ENCODE assay signal across 14 cellular contexts in genomic region chr1:245558069-245558468, GRCh38.
DNase-seq lines count a peak whose midpoint lies in the region; ATAC-seq and TF ChIP-seq lines count a peak whose summit lies in the region.
"Had no signal": no experiment of that assay in that cellular context is flagged by ENCODE, and none has a peak within 500 bp of the region (broad histone marks: within the 10 kb centered on the region; RNA-seq: fewer than 3 reads in every experiment).

No MANE protein-coding gene starts in this region.

- H3K9me3 ChIP-seq in endodermal cell (ENCODE audit: control insufficient read depth, low read length) = no peaks in the 10 kb centered on the region
- H3K9me3 ChIP-seq: BLaER1 treated with 17β-estradiol and CSF1 and Interleukin-3, amounts not matched to agents 10 nM and 100 nM; HAP-1 had no signal

- DNase-seq in DMS53 (lab: John Stamatoyannopoulos, UW) (peak; percentile 15), DMS53 treated with DMSO at 0.1 percent for 48 hours (lab: John Stamatoyannopoulos, UW; ENCODE audit: unreplicated experiment) (no peak), Calu3 (no peak), endodermal cell (no peak), progenitor cell of endocrine pancreas (ENCODE audit: low spot score, unreplicated experiment) (no peak), GM13977 (ENCODE audit: low spot score) (no peak)
- no peak for DNase-seq in activated CD4-positive, alpha-beta T cell treated with anti-CD3 and anti-CD28 coated beads for 36 hours
- no peak for DNase-seq in activated CD4-positive, alpha-beta T cell treated with anti-CD3 and anti-CD28 coated beads, Interleukin-2, amount 10 ng/mL, durations not matched to agents 24 days and 14 days
- DNase-seq: CD4-positive, CD25-positive, alpha-beta regulatory T cell; DND-41; GDM1 had no signal

- peaks cover 3% of the 10 kb centered on the region for H3K4me1 ChIP-seq in endodermal cell (ENCODE audit: control insufficient read depth, insufficient read depth, low read length)
- H3K4me1 ChIP-seq: BLaER1 treated with 17β-estradiol and CSF1 and Interleukin-3, amounts not matched to agents 10 nM and 100 nM; HAP-1 had no signal

- H3K36me3 Mint-ChIP-seq in Calu3 (ENCODE audit: insufficient read depth, unreplicated experiment) (no peaks in the 10 kb centered on the region), endodermal cell (ENCODE audit: low read depth) (peaks cover 2% of the 10 kb centered on the region), progenitor cell of endocrine pancreas (ENCODE audit: insufficient read depth) (no peaks in the 10 kb centered on the region)
- no peaks in the 10 kb centered on the region for H3K36me3 Mint-ChIP-seq in activated CD4-positive, alpha-beta T cell treated with anti-CD3 and anti-CD28 coated beads for 36 hours (ENCODE audit: low read depth)
- no peaks in the 10 kb centered on the region for H3K36me3 Mint-ChIP-seq in activated CD4-positive, alpha-beta T cell treated with anti-CD3 and anti-CD28 coated beads, Interleukin-2, amount 10 ng/mL, durations not matched to agents 24 days and 14 days (ENCODE audit: low read depth)
- H3K36me3 Mint-ChIP-seq: CD4-positive, CD25-positive, alpha-beta regulatory T cell had no signal

- H3K36me3 ChIP-seq in endodermal cell (ENCODE audit: control insufficient read depth, insufficient read depth, low read length) = no peaks in the 10 kb centered on the region
- H3K36me3 ChIP-seq: BLaER1 treated with 17β-estradiol and CSF1 and Interleukin-3, amounts not matched to agents 10 nM and 100 nM; HAP-1 had no signal

- BruUV-seq in Calu3 (replicated peaks; lab: Mats Ljungman, UMichigan) = no TSS peak

- CTCF ChIA-PET in Calu3 (lab: Charles Lee) = interaction anchor here (0.6 to 1.2 kb wide), 2 partner anchors 11 to 217 kb away, joined by 3 to 5 read pairs; no protein-coding TSS in a partner anchor
- CTCF ChIA-PET in activated CD4-positive, alpha-beta T cell treated with anti-CD3 and anti-CD28 coated beads for 36 hours (lab: Charles Lee) = no interaction called here

- peaks cover 2% of the 10 kb centered on the region for H3K9me3 Mint-ChIP-seq in Calu3 (ENCODE audit: low read depth, unreplicated experiment)
- no peaks in the 10 kb centered on the region for H3K9me3 Mint-ChIP-seq in endodermal cell
- H3K9me3 Mint-ChIP-seq in progenitor cell of endocrine pancreas (ENCODE audit: low read depth) = no peaks in the 10 kb centered on the region
- H3K9me3 Mint-ChIP-seq in activated CD4-positive, alpha-beta T cell treated with anti-CD3 and anti-CD28 coated beads for 36 hours (ENCODE audit: low read depth) = no peaks in the 10 kb centered on the region
- H3K9me3 Mint-ChIP-seq in activated CD4-positive, alpha-beta T cell treated with anti-CD3 and anti-CD28 coated beads, Interleukin-2, amount 10 ng/mL, durations not matched to agents 24 days and 14 days = no peaks in the 10 kb centered on the region

- no peaks in the 10 kb centered on the region for H3K4me1 Mint-ChIP-seq in Calu3 (ENCODE audit: low read depth, unreplicated experiment)
- peaks cover 21% of the 10 kb centered on the region for H3K4me1 Mint-ChIP-seq in endodermal cell
- H3K4me1 Mint-ChIP-seq in progenitor cell of endocrine pancreas (ENCODE audit: low read depth) = peaks cover 10% of the 10 kb centered on the region
- H3K4me1 Mint-ChIP-seq in activated CD4-positive, alpha-beta T cell treated with anti-CD3 and anti-CD28 coated beads for 36 hours = no peaks in the 10 kb centered on the region
- no peaks in the 10 kb centered on the region for H3K4me1 Mint-ChIP-seq in activated CD4-positive, alpha-beta T cell treated with anti-CD3 and anti-CD28 coated beads, Interleukin-2, amount 10 ng/mL, durations not matched to agents 24 days and 14 days
- H3K4me1 Mint-ChIP-seq: CD4-positive, CD25-positive, alpha-beta regulatory T cell had no signal

- H3K27ac Mint-ChIP-seq in Calu3 (ENCODE audit: unreplicated experiment) = peak overlapping the region; percentile 27
- H3K27ac Mint-ChIP-seq in endodermal cell = no peak overlapping the region
- no peak overlapping the region for H3K27ac Mint-ChIP-seq in progenitor cell of endocrine pancreas
- H3K27ac Mint-ChIP-seq in activated CD4-positive, alpha-beta T cell treated with anti-CD3 and anti-CD28 coated beads for 36 hours = no peak overlapping the region
- H3K27ac Mint-ChIP-seq in activated CD4-positive, alpha-beta T cell treated with anti-CD3 and anti-CD28 coated beads, Interleukin-2, amount 10 ng/mL, durations not matched to agents 24 days and 14 days = no peak overlapping the region
- H3K27ac Mint-ChIP-seq: CD4-positive, CD25-positive, alpha-beta regulatory T cell had no signal

- intact Hi-C loops in Calu3 (cut with micrococcal nuclease; ENCODE audit: unreplicated experiment) = no loop called here
- intact Hi-C loops in activated CD4-positive, alpha-beta T cell treated with anti-CD3 and anti-CD28 coated beads for 36 hours (cut with DNase I, micrococcal nuclease) = no loop called here
- intact Hi-C loops in activated CD4-positive, alpha-beta T cell treated with anti-CD3 and anti-CD28 coated beads, Interleukin-2, amount 10 ng/mL, durations not matched to agents 24 days and 14 days (cut with micrococcal nuclease) = no loop called here

- H3K27ac ChIP-seq in endodermal cell (ENCODE audit: low read depth, low read length) = no peak overlapping the region
- H3K27ac ChIP-seq: 22Rv1; BLaER1 treated with 17β-estradiol and CSF1 and Interleukin-3, amounts not matched to agents 10 nM and 100 nM had no signal

- H3K9ac ChIP-seq in endodermal cell (ENCODE audit: extremely low read depth, low read length, poor library complexity, severe bottlenecking) = no peak overlapping the region
- H3K9ac ChIP-seq: BLaER1 treated with 17β-estradiol and CSF1 and Interleukin-3, amounts not matched to agents 10 nM and 100 nM had no signal

- TF ChIP-seq CTCF in Calu3 (IDR thresholded peaks at IDR 0.05; ENCODE audit: unreplicated experiment) (no peak), endodermal cell (conservative IDR thresholded peaks at IDR 0.05) (peak; percentile 12), progenitor cell of endocrine pancreas (IDR thresholded peaks at IDR 0.05; ENCODE audit: unreplicated experiment) (no peak), GM13977 (IDR thresholded peaks at IDR 0.05; ENCODE audit: extremely low read depth, insufficient read depth, missing control alignments) (no peak)

- WGBS in endodermal cell (ENCODE audit: insufficient coverage in 1 of 2, insufficient read length in 1 of 2), 2 experiments = 86 to 90% methylated on average over 3 to 5 of the region's 5 CpGs

- H3K27me3 Mint-ChIP-seq in Calu3 (ENCODE audit: unreplicated experiment) (peaks cover 29% of the 10 kb centered on the region), endodermal cell (ENCODE audit: insufficient read depth) (peaks cover 2% of the 10 kb centered on the region), progenitor cell of endocrine pancreas (no peaks in the 10 kb centered on the region)
- peaks cover 3% of the 10 kb centered on the region for H3K27me3 Mint-ChIP-seq in activated CD4-positive, alpha-beta T cell treated with anti-CD3 and anti-CD28 coated beads for 36 hours
- no peaks in the 10 kb centered on the region for H3K27me3 Mint-ChIP-seq in activated CD4-positive, alpha-beta T cell treated with anti-CD3 and anti-CD28 coated beads, Interleukin-2, amount 10 ng/mL, durations not matched to agents 24 days and 14 days

- no peak for ATAC-seq in activated CD4-positive, alpha-beta T cell treated with anti-CD3 and anti-CD28 coated beads for 36 hours

- POLR2A ChIA-PET in activated CD4-positive, alpha-beta T cell treated with anti-CD3 and anti-CD28 coated beads for 36 hours (lab: Charles Lee) = no interaction called here

- no peak overlapping the region for H3K4me3 Mint-ChIP-seq in Calu3 (ENCODE audit: low read depth, unreplicated experiment)
- no peak overlapping the region for H3K4me3 Mint-ChIP-seq in endodermal cell
- H3K4me3 Mint-ChIP-seq in progenitor cell of endocrine pancreas (ENCODE audit: low read depth) = peak overlapping the region; percentile 33
- no peak overlapping the region for H3K4me3 Mint-ChIP-seq in activated CD4-positive, alpha-beta T cell treated with anti-CD3 and anti-CD28 coated beads for 36 hours
- no peak overlapping the region for H3K4me3 Mint-ChIP-seq in activated CD4-positive, alpha-beta T cell treated with anti-CD3 and anti-CD28 coated beads, Interleukin-2, amount 10 ng/mL, durations not matched to agents 24 days and 14 days
- H3K4me3 Mint-ChIP-seq: CD4-positive, CD25-positive, alpha-beta regulatory T cell had no signal

- no peak overlapping the region for H3K4me3 ChIP-seq in endodermal cell (ENCODE audit: low read length)
- H3K4me3 ChIP-seq: BLaER1 treated with 17β-estradiol and CSF1 and Interleukin-3, amounts not matched to agents 10 nM and 100 nM; HAP-1 had no signal

- no peaks in the 10 kb centered on the region for H3K27me3 ChIP-seq in endodermal cell (ENCODE audit: control insufficient read depth, insufficient read depth, low read length, poor library complexity, severe bottlenecking)
- H3K27me3 ChIP-seq: BLaER1 treated with 17β-estradiol and CSF1 and Interleukin-3, amounts not matched to agents 10 nM and 100 nM had no signal

- in situ Hi-C loops in GM13977 (cut with MboI; ENCODE audit: low pct_unique_long_range_greater_than_20kb, low sequenced_read_pairs, unreplicated experiment) = no loop called here
